ENCODE assay signal across 1 cellular context in genomic region chr22:29837780-29838598, GRCh38.
TF ChIP-seq lines count a peak whose summit lies in the region.

A gene with protein sequence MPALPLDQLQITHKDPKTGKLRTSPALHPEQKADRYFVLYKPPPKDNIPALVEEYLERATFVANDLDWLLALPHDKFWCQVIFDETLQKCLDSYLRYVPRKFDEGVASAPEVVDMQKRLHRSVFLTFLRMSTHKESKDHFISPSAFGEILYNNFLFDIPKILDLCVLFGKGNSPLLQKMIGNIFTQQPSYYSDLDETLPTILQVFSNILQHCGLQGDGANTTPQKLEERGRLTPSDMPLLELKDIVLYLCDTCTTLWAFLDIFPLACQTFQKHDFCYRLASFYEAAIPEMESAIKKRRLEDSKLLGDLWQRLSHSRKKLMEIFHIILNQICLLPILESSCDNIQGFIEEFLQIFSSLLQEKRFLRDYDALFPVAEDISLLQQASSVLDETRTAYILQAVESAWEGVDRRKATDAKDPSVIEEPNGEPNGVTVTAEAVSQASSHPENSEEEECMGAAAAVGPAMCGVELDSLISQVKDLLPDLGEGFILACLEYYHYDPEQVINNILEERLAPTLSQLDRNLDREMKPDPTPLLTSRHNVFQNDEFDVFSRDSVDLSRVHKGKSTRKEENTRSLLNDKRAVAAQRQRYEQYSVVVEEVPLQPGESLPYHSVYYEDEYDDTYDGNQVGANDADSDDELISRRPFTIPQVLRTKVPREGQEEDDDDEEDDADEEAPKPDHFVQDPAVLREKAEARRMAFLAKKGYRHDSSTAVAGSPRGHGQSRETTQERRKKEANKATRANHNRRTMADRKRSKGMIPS (minus strand): TSS chr22:29838274. CDS start chr22:29832325, 5,949 bp downstream.

TF ChIP-seq in HepG2, 621 proteins besides CTCF, POLR2A, EP300 and RAD21 (continued from another document and continues in another):
- 0 out of 2 replicates have a peak, but pooled peaks have one; percentile 43 for TF ChIP-seq HIC2 (CRISPR knock-in tag; IDR thresholded peaks at IDR 0.05; ENCODE audit: low read depth)
- TF ChIP-seq ATF7-NPFF (CRISPR knock-in tag; IDR thresholded peaks at IDR 0.05; ENCODE audit: low read depth): peak; percentile 77; the same call in 1 of the 2 replicates
- TF ChIP-seq ZFY (CRISPR knock-in tag; IDR thresholded peaks at IDR 0.05): peak; percentile 82
- peak; percentile 29 for TF ChIP-seq YY1 (IDR thresholded peaks at IDR 0.05; ENCODE audit: insufficient read depth, insufficient replicate concordance, low read depth, low read length)
- peak; percentile 75; the same call in 1 of the 2 replicates for TF ChIP-seq MEIS1 (CRISPR knock-in tag; IDR thresholded peaks at IDR 0.05; ENCODE audit: borderline replicate concordance)
- 0 out of 2 replicates have a peak, but pooled peaks have one; percentile 20 for TF ChIP-seq ZHX1 (CRISPR knock-in tag; IDR thresholded peaks at IDR 0.05; ENCODE audit: low read depth)
- peak; percentile 59; the same call in 1 of the 2 replicates for TF ChIP-seq MXD1 (CRISPR knock-in tag; IDR thresholded peaks at IDR 0.05)
- TF ChIP-seq, protein P1, sequence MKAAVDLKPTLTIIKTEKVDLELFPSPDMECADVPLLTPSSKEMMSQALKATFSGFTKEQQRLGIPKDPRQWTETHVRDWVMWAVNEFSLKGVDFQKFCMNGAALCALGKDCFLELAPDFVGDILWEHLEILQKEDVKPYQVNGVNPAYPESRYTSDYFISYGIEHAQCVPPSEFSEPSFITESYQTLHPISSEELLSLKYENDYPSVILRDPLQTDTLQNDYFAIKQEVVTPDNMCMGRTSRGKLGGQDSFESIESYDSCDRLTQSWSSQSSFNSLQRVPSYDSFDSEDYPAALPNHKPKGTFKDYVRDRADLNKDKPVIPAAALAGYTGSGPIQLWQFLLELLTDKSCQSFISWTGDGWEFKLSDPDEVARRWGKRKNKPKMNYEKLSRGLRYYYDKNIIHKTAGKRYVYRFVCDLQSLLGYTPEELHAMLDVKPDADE (CRISPR knock-in tag; IDR thresholded peaks at IDR 0.05): no peak
- 0 out of 2 replicates have a peak, but pooled peaks have one; percentile 28 for TF ChIP-seq ZNF556 (CRISPR knock-in tag; IDR thresholded peaks at IDR 0.05; ENCODE audit: borderline replicate concordance)
- TF ChIP-seq NR2F6 (IDR thresholded peaks at IDR 0.05): no peak
- TF ChIP-seq NR2F6 (CRISPR knock-in tag; IDR thresholded peaks at IDR 0.05): peak; percentile 60; the same call in 1 of the 2 replicates
- TF ChIP-seq PAXIP1 (CRISPR knock-in tag; conservative IDR thresholded peaks at IDR 0.05): 0 out of 2 replicates have a peak, but pooled peaks have one; percentile 33
- TF ChIP-seq PHF8 (CRISPR knock-in tag; IDR thresholded peaks at IDR 0.05): peak; percentile 84
- no peak for TF ChIP-seq RELA (CRISPR knock-in tag; IDR thresholded peaks at IDR 0.05)
- no peak for TF ChIP-seq PHF5A (CRISPR knock-in tag; IDR thresholded peaks at IDR 0.05; ENCODE audit: low read depth, unreplicated experiment)
- no peak for TF ChIP-seq CC2D1A (CRISPR knock-in tag; IDR thresholded peaks at IDR 0.05)
- TF ChIP-seq AKNA (CRISPR knock-in tag; IDR thresholded peaks at IDR 0.05; ENCODE audit: borderline replicate concordance): no peak
- peak; percentile 89 for TF ChIP-seq RBFOX2 (IDR thresholded peaks at IDR 0.05; ENCODE audit: low read depth, low read length)
- peak; percentile 41; the same call in 1 of the 2 replicates for TF ChIP-seq ZNF205 (CRISPR knock-in tag; IDR thresholded peaks at IDR 0.05)
- TF ChIP-seq FOXP4 (CRISPR knock-in tag; IDR thresholded peaks at IDR 0.05): peak; percentile 49
- peak; percentile 85 for TF ChIP-seq HDAC1 (CRISPR knock-in tag; IDR thresholded peaks at IDR 0.05)
- TF ChIP-seq, protein P2, sequence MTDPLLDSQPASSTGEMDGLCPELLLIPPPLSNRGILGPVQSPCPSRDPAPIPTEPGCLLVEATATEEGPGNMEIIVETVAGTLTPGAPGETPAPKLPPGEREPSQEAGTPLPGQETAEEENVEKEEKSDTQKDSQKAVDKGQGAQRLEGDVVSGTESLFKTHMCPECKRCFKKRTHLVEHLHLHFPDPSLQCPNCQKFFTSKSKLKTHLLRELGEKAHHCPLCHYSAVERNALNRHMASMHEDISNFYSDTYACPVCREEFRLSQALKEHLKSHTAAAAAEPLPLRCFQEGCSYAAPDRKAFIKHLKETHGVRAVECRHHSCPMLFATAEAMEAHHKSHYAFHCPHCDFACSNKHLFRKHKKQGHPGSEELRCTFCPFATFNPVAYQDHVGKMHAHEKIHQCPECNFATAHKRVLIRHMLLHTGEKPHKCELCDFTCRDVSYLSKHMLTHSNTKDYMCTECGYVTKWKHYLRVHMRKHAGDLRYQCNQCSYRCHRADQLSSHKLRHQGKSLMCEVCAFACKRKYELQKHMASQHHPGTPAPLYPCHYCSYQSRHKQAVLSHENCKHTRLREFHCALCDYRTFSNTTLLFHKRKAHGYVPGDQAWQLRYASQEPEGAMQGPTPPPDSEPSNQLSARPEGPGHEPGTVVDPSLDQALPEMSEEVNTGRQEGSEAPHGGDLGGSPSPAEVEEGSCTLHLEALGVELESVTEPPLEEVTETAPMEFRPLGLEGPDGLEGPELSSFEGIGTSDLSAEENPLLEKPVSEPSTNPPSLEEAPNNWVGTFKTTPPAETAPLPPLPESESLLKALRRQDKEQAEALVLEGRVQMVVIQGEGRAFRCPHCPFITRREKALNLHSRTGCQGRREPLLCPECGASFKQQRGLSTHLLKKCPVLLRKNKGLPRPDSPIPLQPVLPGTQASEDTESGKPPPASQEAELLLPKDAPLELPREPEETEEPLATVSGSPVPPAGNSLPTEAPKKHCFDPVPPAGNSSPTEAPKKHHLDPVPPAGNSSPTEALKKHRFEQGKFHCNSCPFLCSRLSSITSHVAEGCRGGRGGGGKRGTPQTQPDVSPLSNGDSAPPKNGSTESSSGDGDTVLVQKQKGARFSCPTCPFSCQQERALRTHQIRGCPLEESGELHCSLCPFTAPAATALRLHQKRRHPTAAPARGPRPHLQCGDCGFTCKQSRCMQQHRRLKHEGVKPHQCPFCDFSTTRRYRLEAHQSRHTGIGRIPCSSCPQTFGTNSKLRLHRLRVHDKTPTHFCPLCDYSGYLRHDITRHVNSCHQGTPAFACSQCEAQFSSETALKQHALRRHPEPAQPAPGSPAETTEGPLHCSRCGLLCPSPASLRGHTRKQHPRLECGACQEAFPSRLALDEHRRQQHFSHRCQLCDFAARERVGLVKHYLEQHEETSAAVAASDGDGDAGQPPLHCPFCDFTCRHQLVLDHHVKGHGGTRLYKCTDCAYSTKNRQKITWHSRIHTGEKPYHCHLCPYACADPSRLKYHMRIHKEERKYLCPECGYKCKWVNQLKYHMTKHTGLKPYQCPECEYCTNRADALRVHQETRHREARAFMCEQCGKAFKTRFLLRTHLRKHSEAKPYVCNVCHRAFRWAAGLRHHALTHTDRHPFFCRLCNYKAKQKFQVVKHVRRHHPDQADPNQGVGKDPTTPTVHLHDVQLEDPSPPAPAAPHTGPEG (CRISPR knock-in tag; IDR thresholded peaks at IDR 0.05): peak; percentile 56; the same call in 1 of the 2 replicates
- peak; percentile 30 for TF ChIP-seq GATAD2A (CRISPR knock-in tag; IDR thresholded peaks at IDR 0.05)
- TF ChIP-seq TMF1 (CRISPR knock-in tag; IDR thresholded peaks at IDR 0.05; ENCODE audit: low read depth): peak; percentile 20; the same call in 1 of the 2 replicates
- TF ChIP-seq ELF1 (CRISPR knock-in tag; IDR thresholded peaks at IDR 0.05): peak; percentile 91
